In the genomic region with DNA sequence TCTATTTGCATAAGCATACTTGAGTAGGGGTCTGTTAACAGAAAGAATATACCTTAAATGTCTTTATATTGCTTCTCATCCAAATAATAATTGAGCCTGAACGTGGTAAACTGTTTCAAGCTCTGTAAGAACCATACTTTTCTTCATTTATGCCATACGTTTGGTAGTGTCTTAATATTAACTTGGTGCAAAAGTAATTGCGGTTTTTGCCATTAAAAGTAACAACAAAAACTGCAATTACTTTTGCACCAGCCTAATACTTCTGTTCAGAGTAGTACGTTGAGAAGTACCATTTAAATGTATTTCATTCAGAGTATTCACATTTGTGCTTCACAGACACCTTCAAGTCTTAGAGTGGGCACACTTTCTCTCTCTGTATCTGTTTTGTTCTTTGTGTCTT, we compare ENCODE assay signal across 34 cellular contexts.
"Had no signal": no experiment of that assay in that cellular context is flagged by ENCODE, and none has a peak within 500 bp of the region (broad histone marks: within the 10 kb centered on the region; RNA-seq: fewer than 3 reads in every experiment).

No MANE protein-coding gene starts in this region.

- H3K36me3 ChIP-seq: MG63 had no signal

- H3K27me3 ChIP-seq: MG63 had no signal

- H3K4me3 ChIP-seq: MG63 had no signal

- DNase-seq: MG63, MM.1S, NCI-H1048, NCI-H1092, NCI-H1092 treated with DMSO at 0.1 percent for 48 hours, NCI-H1105, NCI-H1105 treated with DMSO at 0.1 percent for 48 hours, NCI-H1417, NCI-H1417 treated with DMSO at 0.1 percent for 48 hours, NCI-H1436, NCI-H1436 treated with DMSO at 0.1 percent for 48 hours, NCI-H146, NCI-H1694, NCI-H1694 treated with DMSO at 0.1 percent for 48 hours, NCI-H187, NCI-H187 treated with DMSO at 0.1 percent for 48 hours, NCI-H1930, NCI-H2029, NCI-H2029 treated with DMSO at 0.1 percent for 48 hours, NCI-H2081, NCI-H2081 treated with DMSO at 0.1 percent for 48 hours, NCI-H2107, NCI-H2171, NCI-H2171 treated with DMSO at 0.1 percent for 48 hours, NCI-H2227 treated with DMSO at 0.1 percent for 48 hours, NCI-H226, NCI-H345, NCI-H446, NCI-H446 treated with DMSO at 0.1 percent for 48 hours, NCI-H510A, NCI-H510A treated with DMSO at 0.1 percent for 48 hours, NCI-H524, NCI-H524 treated with DMSO at 0.1 percent for 48 hours, NCI-H526 had no signal

- H3K9me3 ChIP-seq: MG63 had no signal
